In the genomic region with DNA sequence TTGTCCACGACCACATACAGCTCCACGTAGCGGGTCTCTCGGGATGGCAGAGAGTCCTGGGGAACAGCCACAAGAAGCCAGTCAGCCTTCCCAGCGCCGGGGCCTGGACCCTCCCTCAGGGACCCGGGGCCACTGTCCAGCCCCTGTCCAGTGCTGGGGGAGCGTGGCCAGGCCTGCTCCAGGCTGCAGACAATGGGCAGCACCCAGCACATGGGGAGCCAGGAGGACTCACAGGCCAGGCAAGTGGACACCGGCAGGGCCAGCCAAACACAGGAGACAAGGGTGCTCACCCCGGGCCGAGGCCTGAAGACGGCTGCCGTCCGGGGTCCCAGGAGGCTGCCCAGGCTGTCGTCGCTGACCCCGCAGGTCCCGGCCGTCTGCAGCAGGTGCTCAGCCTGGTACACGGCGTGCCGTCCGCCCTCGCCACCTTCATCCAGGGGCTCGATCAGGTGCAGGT, we compare ENCODE assay signal across 38 cellular contexts. TPM values are rescaled to one million over a fixed set of nuclear protein-coding genes. Genes with fewer than 3 reads are reported as not detected.
"Had no signal": no experiment of that assay in that cellular context is flagged by ENCODE, and none has a peak within 500 bp of the region (broad histone marks: within the 10 kb centered on the region; RNA-seq: fewer than 3 reads in every experiment).

No MANE protein-coding gene starts in this region.

- H3K36me3 ChIP-seq: brain microvascular endothelial cell, WERI-Rb-1 had no signal

- H3K4me3 Mint-ChIP-seq: activated CD8-positive, alpha-beta T cell treated with anti-CD3 and anti-CD28 coated beads for 36 hours; activated naive CD8-positive, alpha-beta T cell treated with anti-CD3 and anti-CD28 coated beads for 36 hours; activated T-cell treated with anti-CD3 and anti-CD28 coated beads, Interleukin-2, amount 50 U/mL, for 72 hours; activated T-helper 17 cell treated with anti-CD3 and anti-CD28 coated beads, Interleukin-2, amount 50 U/mL, for 72 hours had no signal

- H3K27ac ChIP-seq: brain microvascular endothelial cell, Peyer's patch, WERI-Rb-1 had no signal

- H3K27me3 Mint-ChIP-seq: activated CD8-positive, alpha-beta T cell treated with anti-CD3 and anti-CD28 coated beads for 36 hours; activated naive CD8-positive, alpha-beta T cell treated with anti-CD3 and anti-CD28 coated beads for 36 hours; activated T-helper 17 cell treated with anti-CD3 and anti-CD28 coated beads, Interleukin-2, amount 50 U/mL, for 72 hours had no signal

- DNase-seq: activated CD4-positive, alpha-beta T cell treated with anti-CD3 and anti-CD28 coated beads for 1 hour; activated CD4-positive, alpha-beta T cell treated with anti-CD3 and anti-CD28 coated beads for 48 hours; activated CD4-positive, CD25-positive, alpha-beta regulatory T cell; activated CD8-positive, alpha-beta T cell treated with anti-CD3 and anti-CD28 coated beads for 36 hours; activated effector memory CD4-positive, alpha-beta T cell treated with anti-CD3 and anti-CD28 coated beads, Interleukin-2, amount 50 U/mL, for 16 hours; activated naive CD4-positive, alpha-beta T cell; activated naive CD4-positive, alpha-beta T cell treated with anti-CD3 and anti-CD28 coated beads, Interleukin-2, amount 50 U/mL, for 16 hours; activated naive CD8-positive, alpha-beta T cell treated with anti-CD3 and anti-CD28 coated beads for 36 hours; activated T-cell treated with anti-CD3 and anti-CD28 coated beads, Interleukin-2, amount 50 U/mL, for 1 hour; activated T-cell treated with anti-CD3 and anti-CD28 coated beads, Interleukin-2, amount 50 U/mL, for 72 hours; amniotic stem cell; aorta; brain microvascular endothelial cell; central memory CD4-positive, alpha-beta T cell; Karpas-422; KBM-7; NCI-H1048; NCI-H1105 treated with DMSO at 0.1 percent for 48 hours; NCI-H1436; NCI-H1694; NCI-H1930; NCI-H2081 treated with DMSO at 0.1 percent for 48 hours; NCI-H510A; NCI-H748 treated with DMSO at 0.1 percent for 48 hours; NK-92 treated with Interleukin-12 subunit alpha and Interleukin-12 subunit beta, amount 100 ng/mL, for 24 hours; PC-3; Peyer's patch; RPMI8226; SHP77 treated with DMSO at 0.1 percent for 48 hours; SW 1271; T-helper 1 cell; T-helper 2 cell; T-helper 9 cell; WERI-Rb-1 had no signal

- H3K9me3 ChIP-seq: Peyer's patch had no signal

- H3K27ac Mint-ChIP-seq: activated CD8-positive, alpha-beta T cell treated with anti-CD3 and anti-CD28 coated beads for 36 hours; activated naive CD8-positive, alpha-beta T cell treated with anti-CD3 and anti-CD28 coated beads for 36 hours; activated T-cell treated with anti-CD3 and anti-CD28 coated beads, Interleukin-2, amount 50 U/mL, for 72 hours; activated T-helper 17 cell treated with anti-CD3 and anti-CD28 coated beads, Interleukin-2, amount 50 U/mL, for 72 hours had no signal

- H3K4me3 ChIP-seq: Peyer's patch had no signal

- H3K9me3 Mint-ChIP-seq: activated CD8-positive, alpha-beta T cell treated with anti-CD3 and anti-CD28 coated beads for 36 hours; activated naive CD8-positive, alpha-beta T cell treated with anti-CD3 and anti-CD28 coated beads for 36 hours; activated T-cell treated with anti-CD3 and anti-CD28 coated beads, Interleukin-2, amount 50 U/mL, for 72 hours; activated T-helper 17 cell treated with anti-CD3 and anti-CD28 coated beads, Interleukin-2, amount 50 U/mL, for 72 hours had no signal

- H3K36me3 Mint-ChIP-seq: activated naive CD8-positive, alpha-beta T cell treated with anti-CD3 and anti-CD28 coated beads for 36 hours had no signal

- ATAC-seq: activated CD8-positive, alpha-beta T cell treated with anti-CD3 and anti-CD28 coated beads for 36 hours; activated T-cell treated with anti-CD3 and anti-CD28 coated beads, Interleukin-2, amount 50 U/mL, for 72 hours; activated T-helper 17 cell treated with anti-CD3 and anti-CD28 coated beads, Interleukin-2, amount 50 U/mL, for 72 hours; PC-3 had no signal

RNA-seq across cellular contexts. Expression of a gene that starts 35.3 kb away (rescaled TPM):
- total RNA-seq: activated CD8-positive, alpha-beta memory T cell treated with anti-CD3 and anti-CD28 coated beads for 36 hours; activated naive CD8-positive, alpha-beta T cell treated with anti-CD3 and anti-CD28 coated beads for 36 hours; MCF 10A; PC-3; SK-MEL-5 had no signal

RNA-seq across cellular contexts. Expression of a gene that starts 43.0 kb away (rescaled TPM):
- total RNA-seq: activated CD8-positive, alpha-beta memory T cell treated with anti-CD3 and anti-CD28 coated beads for 36 hours; activated CD8-positive, alpha-beta T cell treated with anti-CD3 and anti-CD28 coated beads for 36 hours; activated naive CD8-positive, alpha-beta T cell treated with anti-CD3 and anti-CD28 coated beads for 36 hours; activated T-helper 17 cell treated with anti-CD3 and anti-CD28 coated beads, Interleukin-2, amount 50 U/mL, for 72 hours; aorta; MCF 10A; PC-3; Peyer's patch; SK-MEL-5 had no signal
- polyA plus RNA-seq: aorta had no signal
